Comparison of ENCODE assay signal across 28 cellular contexts in genomic region chr12:32440120-32440865, GRCh38. TPM values are rescaled to one million over a fixed set of nuclear protein-coding genes. Genes with fewer than 3 reads are reported as not detected.
A peak's percentile ranks its signal among the peaks of the same experiment; 100 is the strongest.
DNase-seq lines count a peak whose midpoint lies in the region; ATAC-seq and TF ChIP-seq lines count a peak whose summit lies in the region.
"Had no signal": no experiment of that assay in that cellular context is flagged by ENCODE, and none has a peak within 500 bp of the region (broad histone marks: within the 10 kb centered on the region; RNA-seq: fewer than 3 reads in every experiment).

No MANE protein-coding gene starts in this region.

- no peak overlapping the region for H3K4me3 ChIP-seq in HUES6 (ENCODE audit: low read depth, low read length)
- H3K4me3 ChIP-seq in trophoblast cell (ENCODE audit: low read depth, low read length): no peak overlapping the region
- no peak overlapping the region for H3K4me3 ChIP-seq in GM23248
- H3K4me3 ChIP-seq: ovary, right atrium auricular region, upper lobe of left lung had no signal

- no peak for ATAC-seq in WTC11
- peak; percentile 62 for ATAC-seq in esophagus mucosa
- ATAC-seq in HG03175 (IDR thresholded peaks at IDR 0.05; ENCODE audit: unreplicated experiment): no peak
- ATAC-seq: activated naive CD4-positive, alpha-beta T cell treated with anti-CD3 and anti-CD28 coated beads, Interleukin-2, amount 50 U/mL, for 72 hours; natural killer cell; Panc1 had no signal

- POLR2A ChIA-PET in WTC11 (lab: Charles Lee): no interaction called here

- peak overlapping the region; percentile 73 for H3K4ac ChIP-seq in trophoblast cell (ENCODE audit: low read depth, low read length)

- H3K9ac ChIP-seq in HUES6 (ENCODE audit: low read length) (no peak overlapping the region), trophoblast cell (ENCODE audit: low read length) (no peak overlapping the region), GM23248 (no peak overlapping the region)

- CTCF ChIA-PET in WTC11 (lab: Charles Lee): no interaction called here

- H3K79me2 ChIP-seq in trophoblast cell (ENCODE audit: control insufficient read depth, insufficient read depth, low read length, poor library complexity): peaks cover 10% of the 10 kb centered on the region
- no peaks in the 10 kb centered on the region for H3K79me2 ChIP-seq in GM23248 (ENCODE audit: insufficient read depth)

- H4K8ac ChIP-seq in trophoblast cell (ENCODE audit: low read depth, low read length): no peak overlapping the region

- H3K18ac ChIP-seq in trophoblast cell (ENCODE audit: low read length): peak overlapping the region; percentile 56

- H3K4me1 ChIP-seq in HUES6 (ENCODE audit: control insufficient read depth, insufficient read depth, low read length) (peaks cover 46% of the 10 kb centered on the region), trophoblast cell (ENCODE audit: control insufficient read depth in 1 of 2, insufficient read depth in 2 of 2, low read length in 2 of 2) (peaks cover 17 to 23% of the 10 kb centered on the region in 2 experiments), GM23248 (ENCODE audit: insufficient read depth) (peaks cover 28% of the 10 kb centered on the region)

- no CpG with 5 or more reads among the region's 9 CpGs for WGBS in trophoblast cell (ENCODE audit: extremely low coverage, insufficient coverage, insufficient read length)
- 95 to 96% methylated on average over 9 of the region's 9 CpGs for WGBS in GM23248 (ENCODE audit: low coverage in 1 of 2, low lambda C conversion rate in 2 of 2, missing lambda C conversion rate in 2 of 2), 2 experiments

- H3K9me3 ChIP-seq in HUES6 (ENCODE audit: control insufficient read depth, insufficient read depth, low read depth, low read length) (no peaks in the 10 kb centered on the region), trophoblast cell (ENCODE audit: insufficient read depth, low read depth, low read length) (no peaks in the 10 kb centered on the region), GM23248 (ENCODE audit: low read depth) (no peaks in the 10 kb centered on the region)
- H3K9me3 ChIP-seq: ovary, right atrium auricular region, upper lobe of left lung had no signal

- peak overlapping the region; percentile 2 for H2AFZ ChIP-seq in trophoblast cell (ENCODE audit: insufficient read depth, low read length, poor library complexity)
- H2AFZ ChIP-seq in GM23248: no peak overlapping the region

- no peak overlapping the region for H4K91ac ChIP-seq in trophoblast cell (ENCODE audit: low read depth, low read length)

- no peaks in the 10 kb centered on the region for H3K9me2 ChIP-seq in GM23248 (ENCODE audit: insufficient read depth)

- H3K4me1 Mint-ChIP-seq in WTC11: peaks cover 86% of the 10 kb centered on the region
- H3K4me1 Mint-ChIP-seq: activated B cell treated with CpG ODN at 0.5 μM for 24 hours, natural killer cell had no signal

- no peak overlapping the region for H3K23ac ChIP-seq in trophoblast cell (ENCODE audit: low read length)

- peak overlapping the region; percentile 61 for H2BK12ac ChIP-seq in trophoblast cell (ENCODE audit: low read length)

- DNase-seq in WTC11 (ENCODE audit: low spot score) (no peak), trophoblast cell (no peak), SW480 (ENCODE audit: low spot score) (no peak), GM23248 (no peak), amniotic stem cell (lab: John Stamatoyannopoulos, UW) (no peak)
- DNase-seq: ACHN; activated B cell treated with CpG ODN at 0.5 μM for 24 hours; activated CD4-positive, alpha-beta T cell treated with anti-CD3 and anti-CD28 coated beads, Interleukin-2, amount 50 U/mL, for 1 hour; anterior cingulate cortex; caudate nucleus; HCEC 1CT; Karpas-422; natural killer cell; NCI-H1048; NCI-H1694; NCI-H2171 treated with DMSO at 0.1 percent for 48 hours; NCI-H510A treated with DMSO at 0.1 percent for 48 hours; ovary; SIG-M5; stimulated activated CD4-positive, alpha-beta T cell treated with anti-CD3 and anti-CD28 coated beads, Interleukin-2, amount 100 ng/mL, for 24 hours; upper lobe of left lung had no signal

- 0 out of 2 replicates have a peak overlapping the region, but pooled peaks have one; percentile 3 for H3K27ac ChIP-seq in HUES6 (ENCODE audit: low read depth, low read length)
- no peak overlapping the region for H3K27ac ChIP-seq in trophoblast cell (ENCODE audit: low read depth, low read length)
- no peak overlapping the region for H3K27ac ChIP-seq in GM23248
- H3K27ac ChIP-seq: ovary, right atrium auricular region, upper lobe of left lung had no signal

- H3K79me1 ChIP-seq in trophoblast cell (ENCODE audit: low read length): peaks cover 12% of the 10 kb centered on the region

- peaks cover 16% of the 10 kb centered on the region; the same call in 1 of the 2 replicates for H3F3A ChIP-seq in GM23248 (ENCODE audit: insufficient read depth)

- no peak overlapping the region for H2BK5ac ChIP-seq in trophoblast cell (ENCODE audit: low read depth, low read length, poor library complexity)

- H3K9me3 Mint-ChIP-seq in WTC11: no peaks in the 10 kb centered on the region
- H3K9me3 Mint-ChIP-seq: activated B cell treated with CpG ODN at 0.5 μM for 24 hours; activated naive CD4-positive, alpha-beta T cell treated with anti-CD3 and anti-CD28 coated beads, Interleukin-2, amount 50 U/mL, for 72 hours; activated T-helper 2 cell treated with anti-CD3 and anti-CD28 coated beads, Interferon-gamma antibody, Interleukin-2, Interleukin-4, amounts not matched to agents 10 μg/mL and 5 μg/mL and 100 μg/mL, durations not matched to agents 14 hours and 24 hours and 36 hours; natural killer cell had no signal

- H3K27ac Mint-ChIP-seq in WTC11: peak overlapping the region; percentile 80
- H3K27ac Mint-ChIP-seq: activated B cell treated with CpG ODN at 0.5 μM for 24 hours; activated naive CD4-positive, alpha-beta T cell treated with anti-CD3 and anti-CD28 coated beads, Interleukin-2, amount 50 U/mL, for 72 hours; activated T-helper 2 cell treated with anti-CD3 and anti-CD28 coated beads, Interferon-gamma antibody, Interleukin-2, Interleukin-4, amounts not matched to agents 10 μg/mL and 5 μg/mL and 100 μg/mL, durations not matched to agents 14 hours and 24 hours and 36 hours; natural killer cell had no signal

- no peaks in the 10 kb centered on the region for H4K20me1 ChIP-seq in GM23248 (ENCODE audit: insufficient read depth)

- H3K27me3 ChIP-seq in HUES6 (ENCODE audit: control insufficient read depth, insufficient read depth, low read length) (no peaks in the 10 kb centered on the region), trophoblast cell (ENCODE audit: insufficient read depth, low read length) (no peaks in the 10 kb centered on the region), GM23248 (replicated peaks; ENCODE audit: insufficient read depth) (no peaks in the 10 kb centered on the region)
- H3K27me3 ChIP-seq: ovary, right atrium auricular region, upper lobe of left lung had no signal

- H3K27me3 Mint-ChIP-seq in WTC11 (ENCODE audit: low read depth): no peaks in the 10 kb centered on the region

- H2AK5ac ChIP-seq in trophoblast cell (ENCODE audit: low read length): peak overlapping the region; percentile 88

- 0 out of 2 replicates have a peak, but pooled peaks cover 4% of the 10 kb centered on the region for H3K36me3 Mint-ChIP-seq in WTC11
- H3K36me3 Mint-ChIP-seq: activated naive CD4-positive, alpha-beta T cell treated with anti-CD3 and anti-CD28 coated beads, Interleukin-2, amount 50 U/mL, for 72 hours; natural killer cell had no signal

- H3K36me3 ChIP-seq in HUES6 (ENCODE audit: control insufficient read depth, insufficient read depth, low read length): peaks cover 3% of the 10 kb centered on the region; the same call in 1 of the 2 replicates
- H3K36me3 ChIP-seq in trophoblast cell (ENCODE audit: control insufficient read depth in 1 of 2, insufficient read depth in 2 of 2, low read length in 2 of 2): no peaks in the 10 kb centered on the region
- no peaks in the 10 kb centered on the region for H3K36me3 ChIP-seq in GM23248 (ENCODE audit: low read depth)
- H3K36me3 ChIP-seq: ovary, right atrium auricular region, upper lobe of left lung had no signal

- in situ Hi-C loops in GM23248 (cut with MboI): no loop called here

- H3K4me3 Mint-ChIP-seq in WTC11: no peak overlapping the region
- H3K4me3 Mint-ChIP-seq: activated B cell treated with CpG ODN at 0.5 μM for 24 hours, natural killer cell had no signal

- no peak overlapping the region for H2BK120ac ChIP-seq in trophoblast cell (ENCODE audit: insufficient read depth, low read length, poor library complexity)

- TF ChIP-seq CTCF in WTC11 (IDR thresholded peaks at IDR 0.05): no peak

- H3K4me2 ChIP-seq in trophoblast cell (ENCODE audit: low read length) (no peak overlapping the region), GM23248 (ENCODE audit: unreplicated experiment) (no peak overlapping the region)

- no peak overlapping the region for H4K12ac ChIP-seq in trophoblast cell (ENCODE audit: low read depth, low read length)

- peak overlapping the region; percentile 14 for H3K14ac ChIP-seq in trophoblast cell (ENCODE audit: low read length)

TF ChIP-seq in WTC11, 78 proteins besides CTCF, POLR2A, EP300 and RAD21 (continues in another document):
- no peak for TF ChIP-seq NFE2L1 (CRISPR knock-in tag; IDR thresholded peaks at IDR 0.05)
- TF ChIP-seq ELF4 (CRISPR knock-in tag; IDR thresholded peaks at IDR 0.05; ENCODE audit: low read depth): no peak
- no peak for TF ChIP-seq ETV6 (CRISPR knock-in tag; IDR thresholded peaks at IDR 0.05)
- no peak for TF ChIP-seq TEAD4 (CRISPR knock-in tag; IDR thresholded peaks at IDR 0.05)
- TF ChIP-seq IRF1 (CRISPR knock-in tag; IDR thresholded peaks at IDR 0.05): no peak

RNA-seq across cellular contexts. Expression of gene FGD4, which starts 40.9 kb away (rescaled TPM):
- 32.8 to 39.7 TPM (median 35.7 TPM) in 3 replicates for total RNA-seq in WTC11 (2021)
- total RNA-seq in esophagus mucosa: 17.4 TPM
- 5.8 and 6.0 TPM in 2 replicates for polyA plus RNA-seq in trophoblast cell (2013)
- 3.4 and 3.5 TPM in 2 replicates for total RNA-seq in GM23248 (2014; rRNA removed; shearing (Covaris generic))
- polyA plus RNA-seq in GM23248 (2016; fragmentation: Nextera tagmentation; extraction: Ambion mirVana): 1.1 and 1.3 TPM in 2 replicates
